In genomic region chr14:102929349-102930137, GRCh38 we compare ENCODE assay signal across 10 cellular contexts. TPM values are rescaled to one million over a fixed set of nuclear protein-coding genes. Genes with fewer than 3 reads are reported as not detected.
DNase-seq lines count a peak whose midpoint lies in the region; ATAC-seq, FAIRE-seq and TF ChIP-seq lines count a peak whose summit lies in the region.
"Had no signal": no experiment of that assay in that cellular context is flagged by ENCODE, and none has a peak within 500 bp of the region (broad histone marks: within the 10 kb centered on the region; RNA-seq: fewer than 3 reads in every experiment).

No MANE protein-coding gene starts in this region.

- no peak overlapping the region for H2AFZ ChIP-seq in keratinocyte (ENCODE audit: control insufficient read depth, low read length)

- H3K27ac Mint-ChIP-seq in Calu3 (ENCODE audit: unreplicated experiment), result no peak overlapping the region
- H3K27ac Mint-ChIP-seq in WTC11, result no peak overlapping the region
- no peak overlapping the region for H3K27ac Mint-ChIP-seq in activated CD4-positive, alpha-beta T cell treated with anti-CD3 and anti-CD28 coated beads for 36 hours

- peaks cover 20% of the 10 kb centered on the region for H3K27me3 ChIP-seq in keratinocyte (ENCODE audit: control insufficient read depth, extremely low read depth, insufficient read depth, low read length)

- H3K9ac ChIP-seq in keratinocyte (ENCODE audit: control insufficient read depth, extremely low read depth, insufficient read depth, low read length), result no peak overlapping the region

- H3K79me2 ChIP-seq in keratinocyte (ENCODE audit: control insufficient read depth, insufficient read depth, low read length), result no peaks in the 10 kb centered on the region

- H3K9me3 Mint-ChIP-seq in Calu3 (ENCODE audit: low read depth, unreplicated experiment), result no peaks in the 10 kb centered on the region
- no peaks in the 10 kb centered on the region for H3K9me3 Mint-ChIP-seq in WTC11
- H3K9me3 Mint-ChIP-seq in activated CD4-positive, alpha-beta T cell treated with anti-CD3 and anti-CD28 coated beads for 36 hours (ENCODE audit: low read depth), result no peaks in the 10 kb centered on the region

- no peak for FAIRE-seq in keratinocyte (lab: Jason Lieb, UNC)
- FAIRE-seq: GM19239, islet of Langerhans had no signal

- no peak overlapping the region for H3K27ac ChIP-seq in keratinocyte (ENCODE audit: control insufficient read depth, insufficient read depth, low read length)

- H3K27me3 Mint-ChIP-seq in Calu3 (ENCODE audit: unreplicated experiment), result no peaks in the 10 kb centered on the region
- H3K27me3 Mint-ChIP-seq in WTC11 (ENCODE audit: low read depth), result peaks cover 50% of the 10 kb centered on the region
- H3K27me3 Mint-ChIP-seq in activated CD4-positive, alpha-beta T cell treated with anti-CD3 and anti-CD28 coated beads for 36 hours, result peaks cover 21% of the 10 kb centered on the region

- POLR2A ChIA-PET in WTC11 (lab: Charles Lee), result no interaction called here
- POLR2A ChIA-PET in activated CD4-positive, alpha-beta T cell treated with anti-CD3 and anti-CD28 coated beads for 36 hours (lab: Charles Lee), result interaction anchor here (0.7 kb wide), 1 partner anchor 80 kb away, joined by 3 read pairs; no protein-coding TSS in a partner anchor

- TF ChIP-seq CTCF in Calu3 (IDR thresholded peaks at IDR 0.05; ENCODE audit: unreplicated experiment), result no peak
- no peak for TF ChIP-seq CTCF in WTC11 (IDR thresholded peaks at IDR 0.05)
- no peak for TF ChIP-seq CTCF in keratinocyte (optimal IDR thresholded peaks at IDR 0.05 in 1 of 3, IDR thresholded peaks at IDR 0.05 in 1 of 3, conservative IDR thresholded peaks at IDR 0.05 in 1 of 3; ENCODE audit: extremely low read depth in 1 of 3, insufficient read depth in 2 of 3, low read length in 3 of 3)

- H3K4me1 Mint-ChIP-seq in Calu3 (ENCODE audit: low read depth, unreplicated experiment) (peaks cover 9% of the 10 kb centered on the region), WTC11 (peaks cover 11% of the 10 kb centered on the region)
- peaks cover 6% of the 10 kb centered on the region for H3K4me1 Mint-ChIP-seq in activated CD4-positive, alpha-beta T cell treated with anti-CD3 and anti-CD28 coated beads for 36 hours

- H3K4me1 ChIP-seq in keratinocyte (ENCODE audit: control insufficient read depth, extremely low read depth, insufficient read depth, low read length), result peaks cover 19% of the 10 kb centered on the region

- peak overlapping the region; percentile 60 for H3K4me2 ChIP-seq in keratinocyte (ENCODE audit: control insufficient read depth, extremely low read depth, insufficient read depth, low read depth, low read length)

- dilution Hi-C loops in keratinocyte (cut with MboI; ENCODE audit: extremely low pct_ligation_motif_present, low sequenced_read_pairs), result no loop called here

- H3K36me3 Mint-ChIP-seq in Calu3 (ENCODE audit: insufficient read depth, unreplicated experiment) (peaks cover 69% of the 10 kb centered on the region), WTC11 (peaks cover 6% of the 10 kb centered on the region)
- H3K36me3 Mint-ChIP-seq in activated CD4-positive, alpha-beta T cell treated with anti-CD3 and anti-CD28 coated beads for 36 hours (ENCODE audit: low read depth), result no peaks in the 10 kb centered on the region

- CTCF ChIA-PET in Calu3 (lab: Charles Lee) (no interaction called here), WTC11 (lab: Charles Lee) (no interaction called here)
- CTCF ChIA-PET in activated CD4-positive, alpha-beta T cell treated with anti-CD3 and anti-CD28 coated beads for 36 hours (lab: Charles Lee), result no interaction called here

- peak overlapping the region in 1 of 3 experiments; percentile 29 for H3K4me3 ChIP-seq in keratinocyte (ENCODE audit: control insufficient read depth in 2 of 3, extremely low read depth in 1 of 3, insufficient read depth in 2 of 3, low read depth in 1 of 3, low read length in 3 of 3)

- peak; percentile 4 for ATAC-seq in WTC11
- no peak for ATAC-seq in activated CD4-positive, alpha-beta T cell treated with anti-CD3 and anti-CD28 coated beads for 36 hours

- peaks cover 4 to 6% of the 10 kb centered on the region in 2 experiments for H3K36me3 ChIP-seq in keratinocyte (ENCODE audit: control insufficient read depth in 2 of 2, extremely low read depth in 1 of 2, insufficient read depth in 2 of 2, low read length in 2 of 2)

- H3K4me3 Mint-ChIP-seq in Calu3 (ENCODE audit: low read depth, unreplicated experiment) (peak overlapping the region; percentile 54), WTC11 (peak overlapping the region; percentile 48)
- H3K4me3 Mint-ChIP-seq in activated CD4-positive, alpha-beta T cell treated with anti-CD3 and anti-CD28 coated beads for 36 hours, result no peak overlapping the region

- no TSS peak for BruUV-seq in Calu3 (replicated peaks; lab: Mats Ljungman, UMichigan)

- DNase-seq in Calu3 (no peak), WTC11 (ENCODE audit: low spot score) (no peak), keratinocyte (ENCODE audit: low read depth, low spot score) (no peak), retina (peak; percentile 50), ureter (ENCODE audit: low spot score) (no peak), pons (ENCODE audit: low spot score) (no peak)
- DNase-seq in activated CD4-positive, alpha-beta T cell treated with anti-CD3 and anti-CD28 coated beads for 36 hours, result no peak
- DNase-seq in stimulated activated CD4-positive, alpha-beta T cell treated with anti-CD3 and anti-CD28 coated beads, Interleukin-2, amount 100 ng/mL, for 24 hours, result no peak

- H3K9me3 ChIP-seq in keratinocyte (ENCODE audit: control insufficient read depth, low read depth, low read length), result no peaks in the 10 kb centered on the region

- H3K9me1 ChIP-seq in keratinocyte (ENCODE audit: control insufficient read depth, extremely low read depth, insufficient read depth, low read length), result no peaks in the 10 kb centered on the region

- intact Hi-C loops in Calu3 (cut with micrococcal nuclease; ENCODE audit: unreplicated experiment), result loop anchor here (10.0 kb wide), 2 partner anchors 155 to 235 kb away; partner anchors contain the start of gene TRAF3
- intact Hi-C loops in activated CD4-positive, alpha-beta T cell treated with anti-CD3 and anti-CD28 coated beads for 36 hours (cut with DNase I, micrococcal nuclease), result no loop called here

- H4K20me1 ChIP-seq in keratinocyte (ENCODE audit: control insufficient read depth, extremely low read depth, insufficient read depth, low read length), result peaks cover 3% of the 10 kb centered on the region

TF ChIP-seq in WTC11, 78 proteins besides CTCF, POLR2A, EP300 and RAD21:
- 0 out of 2 replicates have a peak, but pooled peaks have one; percentile 46 for TF ChIP-seq NR3C1 (CRISPR knock-in tag; conservative IDR thresholded peaks at IDR 0.05; ENCODE audit: low read depth)
- TF ChIP-seq ZNF219 (CRISPR knock-in tag; IDR thresholded peaks at IDR 0.05; ENCODE audit: borderline replicate concordance), result 0 out of 2 replicates have a peak, but pooled peaks have one; percentile 18
- TF ChIP-seq ZBTB21 (CRISPR knock-in tag; IDR thresholded peaks at IDR 0.05; ENCODE audit: borderline replicate concordance), result no peak
- TF ChIP-seq TCF7 (CRISPR knock-in tag; IDR thresholded peaks at IDR 0.05; ENCODE audit: low read depth), result no peak

RNA-seq across cellular contexts. Expression of gene AMN, which starts 7.1 kb away (rescaled TPM):
- total RNA-seq in Calu3 (2022), result 13.7 and 17.0 TPM in 2 replicates
- 2.4 to 3.0 TPM (median 2.8 TPM) in 3 replicates for total RNA-seq in WTC11 (2021)
- 0.14 to 0.31 TPM (median 0.22 TPM) in 3 replicates for polyA plus RNA-seq in keratinocyte
- 0.11 TPM for polyA plus RNA-seq in keratinocyte (2011; ENCODE audit: low read depth)
- polyA plus RNA-seq in keratinocyte (2011; cell fraction: cytosol; rRNA removed), result 0.17 and 0.21 TPM in 2 replicates
- 0.87 and 1.3 TPM in 2 replicates for polyA plus RNA-seq in keratinocyte (2011; cell fraction: nucleus; rRNA removed)
- polyA plus RNA-seq in keratinocyte (2012; ENCODE audit: low replicate concordance), result 0.73 and 1.8 TPM in 2 replicates
- polyA minus RNA-seq in keratinocyte, result 0.16 TPM in 1 of 3 replicates, not detected in the others
- 1.2 TPM for polyA minus RNA-seq in keratinocyte (2011; cell fraction: cytosol; rRNA and poly(A)+ RNA removed)
- 0.23 and 1.8 TPM in 2 replicates for polyA minus RNA-seq in keratinocyte (2011; cell fraction: nucleus; rRNA and poly(A)+ RNA removed)
- 3.2 TPM for total RNA-seq in ureter
- total RNA-seq in activated CD4-positive, alpha-beta T cell treated with anti-CD3 and anti-CD28 coated beads for 36 hours, result under 1 TPM; 0.23 to 0.53 TPM
